In the genomic region with DNA sequence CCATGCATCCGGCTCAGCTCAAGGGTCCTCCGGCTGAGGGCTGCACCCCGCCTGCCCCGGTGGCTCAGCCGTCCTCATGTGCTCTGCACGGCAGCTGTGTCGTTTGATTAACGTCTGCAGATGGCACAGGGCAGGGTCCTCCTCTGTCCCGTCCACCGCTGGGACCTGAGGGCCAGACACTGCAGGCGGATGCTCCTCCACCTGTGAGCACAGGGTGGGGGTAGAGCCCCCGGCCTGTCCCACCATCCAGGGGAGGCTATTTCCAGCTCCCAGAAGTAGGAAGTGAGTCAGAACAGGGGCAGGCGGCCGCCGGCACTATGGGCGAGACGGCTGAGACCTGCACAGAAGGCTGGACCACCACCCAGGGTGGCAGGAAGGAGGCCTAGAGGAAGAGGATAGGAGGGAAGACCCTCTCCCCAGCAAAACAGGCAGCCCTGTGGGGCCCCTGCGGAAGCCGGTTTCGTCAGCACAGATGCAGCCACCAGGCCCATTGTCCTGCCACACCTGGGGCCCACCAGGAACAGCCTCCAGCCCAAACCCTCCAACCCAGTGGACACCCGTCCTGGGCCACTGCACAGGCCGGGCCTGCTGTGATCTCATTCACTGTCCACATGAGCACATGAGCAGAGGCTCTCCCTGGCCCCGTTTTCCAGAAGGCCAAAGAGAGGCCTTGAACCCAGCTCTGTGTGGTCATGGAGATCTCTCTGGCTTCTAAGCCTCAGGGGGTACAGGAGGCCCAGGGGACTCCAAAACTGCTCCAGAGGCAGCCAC, we compare ENCODE assay signal across 12 cellular contexts. TPM values are rescaled to one million over a fixed set of nuclear protein-coding genes. Genes with fewer than 3 reads are reported as not detected.
DNase-seq lines count a peak whose midpoint lies in the region; ATAC-seq and TF ChIP-seq lines count a peak whose summit lies in the region.
"Had no signal": no experiment of that assay in that cellular context is flagged by ENCODE, and none has a peak within 500 bp of the region (broad histone marks: within the 10 kb centered on the region; RNA-seq: fewer than 3 reads in every experiment).

No MANE protein-coding gene starts in this region.

- peak overlapping the region; percentile 60 for H3K4me2 ChIP-seq in OCI-LY3 (ENCODE audit: low read length)

- H3K9ac ChIP-seq in OCI-LY3 (ENCODE audit: low read length): peak overlapping the region; percentile 14; the same call in 1 of the 2 replicates

- ATAC-seq in memory B cell (ENCODE audit: low read depth) (no peak), HG02678 (IDR thresholded peaks at IDR 0.05; ENCODE audit: unreplicated experiment) (no peak), GM19023 (IDR thresholded peaks at IDR 0.05; ENCODE audit: unreplicated experiment) (no peak)

- DNase-seq in endothelial cell (ENCODE audit: low spot score) (no peak), memory B cell (ENCODE audit: low spot score in 2 of 2) (no peak), thyroid gland (no peak), NCI-H1048 (lab: John Stamatoyannopoulos, UW) (no peak)
- DNase-seq in stimulated activated CD4-positive, alpha-beta T cell treated with anti-CD3 and anti-CD28 coated beads, Interleukin-1b, Interleukin-23, amount 100 ng/mL, for 48 hours: no peak
- DNase-seq: activated naive CD4-positive, alpha-beta T cell treated with anti-CD3 and anti-CD28 coated beads for 36 hours; Calu3; NCI-H2029; NCI-H82 had no signal

- peak overlapping the region; percentile 41 for H3K4me3 ChIP-seq in OCI-LY3 (ENCODE audit: low read length)
- no peak overlapping the region for H3K4me3 ChIP-seq in thyroid gland (replicated peaks in 1 of 3)

- H3K36me3 ChIP-seq in OCI-LY3 (replicated peaks; ENCODE audit: low read depth, low read length) (no peaks in the 10 kb centered on the region), thyroid gland (no peaks in the 10 kb centered on the region)

- H3K4me1 ChIP-seq in OCI-LY3 (ENCODE audit: low read length): peaks cover 19% of the 10 kb centered on the region
- H3K4me1 ChIP-seq in thyroid gland: peaks cover 15 to 66% of the 10 kb centered on the region in 2 donors

- H3K27me3 ChIP-seq in OCI-LY3 (ENCODE audit: low read depth, low read length): no peaks in the 10 kb centered on the region
- H3K27me3 ChIP-seq in thyroid gland: no peaks in the 10 kb centered on the region

- H3K27ac Mint-ChIP-seq in endothelial cell (ENCODE audit: unreplicated experiment) (peak overlapping the region; percentile 77), memory B cell (no peak overlapping the region)
- H3K27ac Mint-ChIP-seq: activated naive CD4-positive, alpha-beta T cell treated with anti-CD3 and anti-CD28 coated beads for 36 hours had no signal

- H3K4me1 Mint-ChIP-seq in endothelial cell (ENCODE audit: unreplicated experiment) (peaks cover 60% of the 10 kb centered on the region), memory B cell (peaks cover 12% of the 10 kb centered on the region)

- no peaks in the 10 kb centered on the region for H4K20me1 ChIP-seq in OCI-LY3 (ENCODE audit: insufficient read depth, low read length)

- peaks cover 4% of the 10 kb centered on the region for H3K36me3 Mint-ChIP-seq in endothelial cell (ENCODE audit: low read depth, unreplicated experiment)
- no peaks in the 10 kb centered on the region for H3K36me3 Mint-ChIP-seq in memory B cell

- H3K27ac ChIP-seq in OCI-LY3 (ENCODE audit: low read length) (no peak overlapping the region), thyroid gland (peak overlapping the region; percentile 36 to 51 (median 49))

- H3K9me3 Mint-ChIP-seq in endothelial cell (ENCODE audit: unreplicated experiment) (no peaks in the 10 kb centered on the region), memory B cell (no peaks in the 10 kb centered on the region)
- H3K9me3 Mint-ChIP-seq: activated naive CD4-positive, alpha-beta T cell treated with anti-CD3 and anti-CD28 coated beads for 36 hours had no signal

- H3K27me3 Mint-ChIP-seq in endothelial cell (ENCODE audit: unreplicated experiment) (peaks cover 16% of the 10 kb centered on the region), memory B cell (peaks cover 4% of the 10 kb centered on the region)

- intact Hi-C loops in thyroid gland (cut with DNase I): no loop called here

- peak overlapping the region; percentile 69 for H2AFZ ChIP-seq in OCI-LY3 (ENCODE audit: low read depth, low read length)

- no peaks in the 10 kb centered on the region for H3K79me2 ChIP-seq in OCI-LY3 (ENCODE audit: low read length)

- H3K4me3 Mint-ChIP-seq in endothelial cell (ENCODE audit: unreplicated experiment) (peak overlapping the region; percentile 2), memory B cell (peak overlapping the region; percentile 70)
- H3K4me3 Mint-ChIP-seq: activated naive CD4-positive, alpha-beta T cell treated with anti-CD3 and anti-CD28 coated beads for 36 hours had no signal

- no peak for TF ChIP-seq POLR2A in thyroid gland (IDR thresholded peaks at IDR 0.05)

- no peaks in the 10 kb centered on the region for H3K9me3 ChIP-seq in OCI-LY3 (ENCODE audit: insufficient read depth, low read length)
- H3K9me3 ChIP-seq in thyroid gland: no peaks in the 10 kb centered on the region

- 62 to 68% methylated on average over 17 to 19 of the region's 23 CpGs for WGBS in thyroid gland, 2 donors

- TF ChIP-seq CTCF in OCI-LY3 (IDR thresholded peaks at IDR 0.05; ENCODE audit: low read depth, low read length): no peak
- TF ChIP-seq CTCF in endothelial cell (IDR thresholded peaks at IDR 0.05; ENCODE audit: unreplicated experiment): no peak
- TF ChIP-seq CTCF in thyroid gland (IDR thresholded peaks at IDR 0.05): no peak

RNA-seq across cellular contexts. Expression of gene PLXND1, which starts 12.6 kb away (rescaled TPM):
- total RNA-seq in endothelial cell (ENCODE audit: unreplicated experiment) (1,753 TPM), thyroid gland (10 to 100 TPM; 50.7 to 69.8 (median 60.8) TPM)

Comparison
In these comparisons a context has a peak if more than half of its experiments do, and no peak if none do; other contexts are left out.
1. RNA of gene PLXND1, which starts 12.6 kb away (total RNA-seq): 1,753 TPM in endothelial cell (single experiment); 50.7 to 69.8 TPM in thyroid gland; every median in the first group is over 10 times any median in the second.